20 cellular contexts compared by ENCODE assay signal in genomic region chr4:83504544-83504943, GRCh38. TPM values are rescaled to one million over a fixed set of nuclear protein-coding genes. Genes with fewer than 3 reads are reported as not detected.
A peak's percentile ranks its signal among the peaks of the same experiment; 100 is the strongest.
DNase-seq lines count a peak whose midpoint lies in the region; ATAC-seq and TF ChIP-seq lines count a peak whose summit lies in the region.
"Had no signal": no experiment of that assay in that cellular context is flagged by ENCODE, and none has a peak within 500 bp of the region (broad histone marks: within the 10 kb centered on the region; RNA-seq: fewer than 3 reads in every experiment).

No MANE protein-coding gene starts in this region.

- no peak for TF ChIP-seq CTCF in activated CD8-positive, alpha-beta T cell treated with anti-CD3 and anti-CD28 coated beads for 36 hours (IDR thresholded peaks at IDR 0.05)
- no peak for TF ChIP-seq CTCF in lower lobe of right lung (IDR thresholded peaks at IDR 0.05)

- no peaks in the 10 kb centered on the region for H3K9me3 ChIP-seq in CD8-positive, alpha-beta memory T cell (ENCODE audit: low read length)
- no peaks in the 10 kb centered on the region for H3K9me3 ChIP-seq in lower lobe of right lung
- H3K9me3 ChIP-seq: BLaER1, esophagus squamous epithelium, uterus had no signal

- no peak overlapping the region for H3K27ac ChIP-seq in CD8-positive, alpha-beta memory T cell (ENCODE audit: low read depth, low read length)
- no peak overlapping the region for H3K27ac ChIP-seq in lower lobe of right lung
- H3K27ac ChIP-seq: BLaER1, esophagus squamous epithelium, RWPE1, uterus had no signal

- H3K27me3 Mint-ChIP-seq in activated CD4-positive, alpha-beta T cell treated with anti-CD3 and anti-CD28 coated beads for 36 hours: no peaks in the 10 kb centered on the region
- peaks cover 0 to 3% of the 10 kb centered on the region in 2 donors for H3K27me3 Mint-ChIP-seq in CD8-positive, alpha-beta memory T cell
- H3K27me3 Mint-ChIP-seq in activated CD8-positive, alpha-beta T cell treated with anti-CD3 and anti-CD28 coated beads for 36 hours: no peaks in the 10 kb centered on the region
- H3K27me3 Mint-ChIP-seq: IgD-negative memory B cell had no signal

- peaks cover 12% of the 10 kb centered on the region for H3K4me1 Mint-ChIP-seq in activated CD4-positive, alpha-beta T cell treated with anti-CD3 and anti-CD28 coated beads for 36 hours
- peaks cover 12 to 14% (median 13%) of the 10 kb centered on the region in 3 donors for H3K4me1 Mint-ChIP-seq in CD8-positive, alpha-beta memory T cell
- peaks cover 12% of the 10 kb centered on the region for H3K4me1 Mint-ChIP-seq in activated CD8-positive, alpha-beta T cell treated with anti-CD3 and anti-CD28 coated beads for 36 hours (ENCODE audit: low read depth)

- H3K4me1 ChIP-seq in CD8-positive, alpha-beta memory T cell (ENCODE audit: insufficient read depth, low read length): peaks cover 11% of the 10 kb centered on the region
- peaks cover 10% of the 10 kb centered on the region for H3K4me1 ChIP-seq in lower lobe of right lung
- H3K4me1 ChIP-seq: BLaER1, esophagus squamous epithelium, uterus had no signal

- H3K27ac Mint-ChIP-seq in activated CD4-positive, alpha-beta T cell treated with anti-CD3 and anti-CD28 coated beads for 36 hours: peak overlapping the region; percentile 32
- H3K27ac Mint-ChIP-seq in CD8-positive, alpha-beta memory T cell: peak overlapping the region in 5 of 8 donors; percentile 17 to 72 (median 59)
- peak overlapping the region; percentile 3 for H3K27ac Mint-ChIP-seq in activated CD8-positive, alpha-beta T cell treated with anti-CD3 and anti-CD28 coated beads for 36 hours
- H3K27ac Mint-ChIP-seq: IgD-negative memory B cell had no signal

- CTCF ChIA-PET in activated CD4-positive, alpha-beta T cell treated with anti-CD3 and anti-CD28 coated beads for 36 hours (lab: Charles Lee): interaction anchor here (1.2 to 2.0 kb wide), 2 partner anchors 13 to 140 kb away, joined by 4 to 9 read pairs; no protein-coding TSS in a partner anchor
- CTCF ChIA-PET in CD8-positive, alpha-beta memory T cell (lab: Charles Lee): interaction anchor here (0.8 to 1.6 kb wide), 2 partner anchors 13 to 95 kb away, joined by 3 to 4 read pairs; no protein-coding TSS in a partner anchor
- CTCF ChIA-PET in activated CD8-positive, alpha-beta T cell treated with anti-CD3 and anti-CD28 coated beads for 36 hours (lab: Charles Lee): interaction anchor here (1.1 to 2.3 kb wide), 3 partner anchors 22 to 136 kb away, joined by 3 to 7 read pairs (median 3); no protein-coding TSS in a partner anchor

- H3K4me3 ChIP-seq in CD8-positive, alpha-beta memory T cell (ENCODE audit: low read length): no peak overlapping the region
- H3K4me3 ChIP-seq in lower lobe of right lung: no peak overlapping the region
- H3K4me3 ChIP-seq: BLaER1, esophagus squamous epithelium, uterus had no signal

- H3K9me3 Mint-ChIP-seq in activated CD4-positive, alpha-beta T cell treated with anti-CD3 and anti-CD28 coated beads for 36 hours (ENCODE audit: low read depth): no peaks in the 10 kb centered on the region
- H3K9me3 Mint-ChIP-seq in CD8-positive, alpha-beta memory T cell: no peaks in the 10 kb centered on the region
- H3K9me3 Mint-ChIP-seq in activated CD8-positive, alpha-beta T cell treated with anti-CD3 and anti-CD28 coated beads for 36 hours: no peaks in the 10 kb centered on the region
- H3K9me3 Mint-ChIP-seq: IgD-negative memory B cell had no signal

- H3K4me3 Mint-ChIP-seq in activated CD4-positive, alpha-beta T cell treated with anti-CD3 and anti-CD28 coated beads for 36 hours: no peak overlapping the region
- no peak overlapping the region for H3K4me3 Mint-ChIP-seq in CD8-positive, alpha-beta memory T cell
- H3K4me3 Mint-ChIP-seq in activated CD8-positive, alpha-beta T cell treated with anti-CD3 and anti-CD28 coated beads for 36 hours: no peak overlapping the region
- H3K4me3 Mint-ChIP-seq: IgD-negative memory B cell had no signal

- DNase-seq in activated CD4-positive, alpha-beta T cell treated with anti-CD3 and anti-CD28 coated beads for 36 hours: no peak
- DNase-seq in activated CD4-positive, alpha-beta T cell treated with anti-CD3 and anti-CD28 coated beads for 1 hour: no peak
- DNase-seq in CD8-positive, alpha-beta memory T cell: no peak
- no peak for DNase-seq in activated CD8-positive, alpha-beta T cell treated with anti-CD3 and anti-CD28 coated beads for 36 hours
- DNase-seq in lower lobe of right lung: no peak
- no peak for DNase-seq in NCI-H1105 treated with DMSO at 0.1 percent for 48 hours (lab: John Stamatoyannopoulos, UW)
- no peak for DNase-seq in cardiac septum (ENCODE audit: low spot score)
- no peak for DNase-seq in DMS114 treated with DMSO at 0.1 percent for 48 hours (lab: John Stamatoyannopoulos, UW; ENCODE audit: unreplicated experiment)
- DNase-seq: activated CD4-positive, alpha-beta T cell treated with anti-CD3 and anti-CD28 coated beads, Interleukin-2, amount 50 U/mL, for 48 hours; effector CD4-positive, alpha-beta T cell; esophagus squamous epithelium; NCI-H187; NCI-H446 treated with DMSO at 0.1 percent for 48 hours; stimulated activated CD8-positive, alpha-beta memory T cell treated with anti-CD3 and anti-CD28 coated beads, Interleukin-4, amount 100 ng/mL, for 48 hours; uterus had no signal

- H3K36me3 Mint-ChIP-seq in activated CD4-positive, alpha-beta T cell treated with anti-CD3 and anti-CD28 coated beads for 36 hours (ENCODE audit: low read depth): no peaks in the 10 kb centered on the region
- H3K36me3 Mint-ChIP-seq in CD8-positive, alpha-beta memory T cell: no peaks in the 10 kb centered on the region
- H3K36me3 Mint-ChIP-seq in activated CD8-positive, alpha-beta T cell treated with anti-CD3 and anti-CD28 coated beads for 36 hours (ENCODE audit: low read depth): no peaks in the 10 kb centered on the region
- H3K36me3 Mint-ChIP-seq: IgD-negative memory B cell had no signal

- POLR2A ChIA-PET in activated CD4-positive, alpha-beta T cell treated with anti-CD3 and anti-CD28 coated beads for 36 hours (lab: Charles Lee): no interaction called here
- POLR2A ChIA-PET in CD8-positive, alpha-beta memory T cell (lab: Charles Lee): no interaction called here
- POLR2A ChIA-PET in activated CD8-positive, alpha-beta T cell treated with anti-CD3 and anti-CD28 coated beads for 36 hours (lab: Charles Lee): interaction anchor here (0.6 kb wide), 1 partner anchor 937 kb away, joined by 5 read pairs; no protein-coding TSS in a partner anchor

- no peaks in the 10 kb centered on the region for H3K36me3 ChIP-seq in CD8-positive, alpha-beta memory T cell (ENCODE audit: insufficient read depth, low read length)
- H3K36me3 ChIP-seq in lower lobe of right lung: no peaks in the 10 kb centered on the region
- H3K36me3 ChIP-seq: BLaER1, esophagus squamous epithelium, uterus had no signal

- ATAC-seq in activated CD4-positive, alpha-beta T cell treated with anti-CD3 and anti-CD28 coated beads for 36 hours: no peak
- no peak for ATAC-seq in activated CD8-positive, alpha-beta T cell treated with anti-CD3 and anti-CD28 coated beads for 36 hours
- ATAC-seq in lower lobe of right lung: peak; percentile 48 to 65
- ATAC-seq: HCT116 had no signal

- H3K27me3 ChIP-seq in CD8-positive, alpha-beta memory T cell (ENCODE audit: insufficient read depth, low read length, poor library complexity, severe bottlenecking): no peaks in the 10 kb centered on the region
- no peaks in the 10 kb centered on the region for H3K27me3 ChIP-seq in lower lobe of right lung (ENCODE audit: low read depth)
- H3K27me3 ChIP-seq: BLaER1, esophagus squamous epithelium, uterus had no signal

- intact Hi-C loops in activated CD4-positive, alpha-beta T cell treated with anti-CD3 and anti-CD28 coated beads for 36 hours (cut with DNase I, micrococcal nuclease): loop anchor here in 1 of 2 experiments (10.0 kb wide), 1 partner anchor 1000 kb away; no protein-coding TSS in a partner anchor
- intact Hi-C loops in activated CD8-positive, alpha-beta T cell treated with anti-CD3 and anti-CD28 coated beads for 36 hours (cut with micrococcal nuclease): no loop called here
- intact Hi-C loops in lower lobe of right lung (cut with DNase I): no loop called here
- intact Hi-C loops in cardiac septum (cut with DNase I): no loop called here

RNA-seq across cellular contexts. Expression of gene ABRAXAS1, which starts 19.6 kb away (rescaled TPM):
- 10 to 100 TPM; 19.2 to 22.6 TPM for total RNA-seq in activated CD4-positive, alpha-beta T cell treated with anti-CD3 and anti-CD28 coated beads for 36 hours
- 10 to 100 TPM; 10.8 to 11.0 TPM for total RNA-seq in CD8-positive, alpha-beta memory T cell
- polyA plus RNA-seq in CD8-positive, alpha-beta memory T cell: 8.1 TPM
- 10 to 100 TPM; 19.4 to 20.6 TPM for total RNA-seq in activated CD8-positive, alpha-beta T cell treated with anti-CD3 and anti-CD28 coated beads for 36 hours
- 14.7 TPM for total RNA-seq in lower lobe of right lung
- total RNA-seq in cardiac septum: 6.4 TPM

RNA-seq across cellular contexts. Expression of gene GPAT3, which starts 31.4 kb away (rescaled TPM):
- 1 to 10 TPM; 1.3 to 1.6 TPM for total RNA-seq in activated CD4-positive, alpha-beta T cell treated with anti-CD3 and anti-CD28 coated beads for 36 hours
- 1 to 10 TPM; 5.4 to 6.2 TPM for total RNA-seq in CD8-positive, alpha-beta memory T cell
- polyA plus RNA-seq in CD8-positive, alpha-beta memory T cell: 6.8 TPM
- 1 to 10 TPM; 1.6 to 2.7 TPM for total RNA-seq in activated CD8-positive, alpha-beta T cell treated with anti-CD3 and anti-CD28 coated beads for 36 hours
- total RNA-seq in lower lobe of right lung: 5.9 TPM
- 38.5 TPM for total RNA-seq in cardiac septum
- polyA plus RNA-seq: IgD-negative memory B cell, neural cell had no signal

RNA-seq across cellular contexts. Expression of gene MRPS18C, which starts 48.7 kb away (rescaled TPM):
- 10 to 100 TPM; 78.0 to 89.5 TPM for total RNA-seq in activated CD4-positive, alpha-beta T cell treated with anti-CD3 and anti-CD28 coated beads for 36 hours
- total RNA-seq in CD8-positive, alpha-beta memory T cell: 10 to 100 TPM; 86.0 to 87.2 TPM
- 63.6 TPM for polyA plus RNA-seq in CD8-positive, alpha-beta memory T cell
- 10 to 100 TPM; 62.7 to 64.0 TPM for total RNA-seq in activated CD8-positive, alpha-beta T cell treated with anti-CD3 and anti-CD28 coated beads for 36 hours
- 40.8 TPM for total RNA-seq in lower lobe of right lung
- total RNA-seq in cardiac septum: 39.1 TPM

RNA-seq across cellular contexts. Expression of gene HELQ, which starts 48.9 kb away (rescaled TPM):
- total RNA-seq in activated CD4-positive, alpha-beta T cell treated with anti-CD3 and anti-CD28 coated beads for 36 hours: 10 to 100 TPM in 1 of 2 experiments, 1 to 10 TPM in 1; 9.3 to 10.1 TPM
- 10 to 100 TPM; 14.0 to 15.3 TPM for total RNA-seq in CD8-positive, alpha-beta memory T cell
- polyA plus RNA-seq in CD8-positive, alpha-beta memory T cell: 23.5 TPM
- total RNA-seq in activated CD8-positive, alpha-beta T cell treated with anti-CD3 and anti-CD28 coated beads for 36 hours: 10 to 100 TPM in 1 of 2 experiments, 1 to 10 TPM in 1; 9.3 to 10.4 TPM
- total RNA-seq in lower lobe of right lung (18.8 TPM), cardiac septum (11.1 TPM)

Comparison
In these comparisons a context has a peak if more than half of its experiments do, and no peak if none do; other contexts are left out.
1. ATAC-seq: peak in lower lobe of right lung (2 of 2); none in activated CD4-positive, alpha-beta T cell treated with anti-CD3 and anti-CD28 coated beads for 36 hours (single experiment) and activated CD8-positive, alpha-beta T cell treated with anti-CD3 and anti-CD28 coated beads for 36 hours (single experiment).
2. H3K27ac Mint-ChIP-seq: peak in every context shown above with its lines; median percentile 59 in CD8-positive, alpha-beta memory T cell; 32 in activated CD4-positive, alpha-beta T cell treated with anti-CD3 and anti-CD28 coated beads for 36 hours; 3 in activated CD8-positive, alpha-beta T cell treated with anti-CD3 and anti-CD28 coated beads for 36 hours.